In genomic region chr20:32354592-32355416, GRCh38 we compare ENCODE assay signal across 10 cellular contexts. TPM values are rescaled to one million over a fixed set of nuclear protein-coding genes. Genes with fewer than 3 reads are reported as not detected.
A peak's percentile ranks its signal among the peaks of the same experiment; 100 is the strongest.
DNase-seq lines count a peak whose midpoint lies in the region; ATAC-seq, FAIRE-seq and TF ChIP-seq lines count a peak whose summit lies in the region.
"Had no signal": no experiment of that assay in that cellular context is flagged by ENCODE, and none has a peak within 500 bp of the region (broad histone marks: within the 10 kb centered on the region; RNA-seq: fewer than 3 reads in every experiment).

No MANE protein-coding gene starts in this region.

- 23 to 25% methylated on average over 2 of the region's 2 CpGs for WGBS in pancreas, 2 donors

- H3K4me1 Mint-ChIP-seq in natural killer cell treated with Interleukin-12 subunit alpha and Interleukin-12 subunit beta and Interleukin-15 and Interleukin-18, amount 100 ng/mL, for 72 hours (ENCODE audit: low read depth in 2 of 2), result peaks cover 41 to 44% of the 10 kb centered on the region in 2 donors
- H3K4me1 Mint-ChIP-seq in natural killer cell, result peaks cover 17 to 23% of the 10 kb centered on the region in 2 donors
- peaks cover 40% of the 10 kb centered on the region for H3K4me1 Mint-ChIP-seq in chondrocyte (ENCODE audit: low read depth)
- peaks cover 27% of the 10 kb centered on the region for H3K4me1 Mint-ChIP-seq in type B pancreatic cell (ENCODE audit: unreplicated experiment)

- peak overlapping the region; percentile 96 to 99 for H3K27ac Mint-ChIP-seq in natural killer cell treated with Interleukin-12 subunit alpha and Interleukin-12 subunit beta and Interleukin-15 and Interleukin-18, amount 100 ng/mL, for 72 hours
- H3K27ac Mint-ChIP-seq in natural killer cell (no peak overlapping the region), chondrocyte (ENCODE audit: unreplicated experiment) (peak overlapping the region; percentile 75), type B pancreatic cell (peak overlapping the region; percentile 2)

- H3K27me3 ChIP-seq in pancreas, result no peaks in the 10 kb centered on the region

- FAIRE-seq in pancreas (lab: Jason Lieb, UNC), result no peak
- FAIRE-seq: G401.6 had no signal

- H3K4me3 Mint-ChIP-seq in natural killer cell treated with Interleukin-12 subunit alpha and Interleukin-12 subunit beta and Interleukin-15 and Interleukin-18, amount 100 ng/mL, for 72 hours, result peak overlapping the region; percentile 78
- H3K4me3 Mint-ChIP-seq in natural killer cell, result no peak overlapping the region
- H3K4me3 Mint-ChIP-seq in chondrocyte (ENCODE audit: unreplicated experiment), result no peak overlapping the region
- H3K4me3 Mint-ChIP-seq in type B pancreatic cell, result peak overlapping the region; percentile 32

- peaks cover 7% of the 10 kb centered on the region for H3K36me3 Mint-ChIP-seq in natural killer cell treated with Interleukin-12 subunit alpha and Interleukin-12 subunit beta and Interleukin-15 and Interleukin-18, amount 100 ng/mL, for 72 hours
- H3K36me3 Mint-ChIP-seq in natural killer cell (no peaks in the 10 kb centered on the region), chondrocyte (ENCODE audit: low read depth) (no peaks in the 10 kb centered on the region), type B pancreatic cell (no peaks in the 10 kb centered on the region)

- no peak overlapping the region for H3K4me3 ChIP-seq in pancreas
- H3K4me3 ChIP-seq: skin epidermis had no signal

- no peak for DNase-seq in natural killer cell treated with Interleukin-12 subunit alpha and Interleukin-12 subunit beta and Interleukin-15 and Interleukin-18, amount 100 ng/mL, for 72 hours (ENCODE audit: low spot score)
- no peak for DNase-seq in natural killer cell
- peak; percentile 63 for DNase-seq in NAMALWA (ENCODE audit: low spot score)
- DNase-seq in chondrocyte (ENCODE audit: low spot score), result no peak
- no peak for DNase-seq in type B pancreatic cell (ENCODE audit: extremely low spot score, unreplicated experiment)
- DNase-seq in pancreas, result no peak

- H3K9me3 ChIP-seq in pancreas, result no peaks in the 10 kb centered on the region

- TF ChIP-seq CTCF in natural killer cell (IDR thresholded peaks at IDR 0.05), result no peak
- no peak for TF ChIP-seq CTCF in chondrocyte (IDR thresholded peaks at IDR 0.05)
- TF ChIP-seq CTCF in type B pancreatic cell (conservative IDR thresholded peaks at IDR 0.05), result no peak
- no peak for TF ChIP-seq CTCF in pancreas (IDR thresholded peaks at IDR 0.05)

- no peaks in the 10 kb centered on the region for H3K27me3 Mint-ChIP-seq in natural killer cell treated with Interleukin-12 subunit alpha and Interleukin-12 subunit beta and Interleukin-15 and Interleukin-18, amount 100 ng/mL, for 72 hours
- H3K27me3 Mint-ChIP-seq in natural killer cell (ENCODE audit: low read depth in 2 of 2) (no peaks in the 10 kb centered on the region), chondrocyte (ENCODE audit: low read depth) (no peaks in the 10 kb centered on the region), type B pancreatic cell (no peaks in the 10 kb centered on the region)

- H3K4me1 ChIP-seq in pancreas, result peaks cover 0 to 12% (median 7%) of the 10 kb centered on the region in 3 donors

- H3K9me3 Mint-ChIP-seq in natural killer cell treated with Interleukin-12 subunit alpha and Interleukin-12 subunit beta and Interleukin-15 and Interleukin-18, amount 100 ng/mL, for 72 hours, result no peaks in the 10 kb centered on the region
- H3K9me3 Mint-ChIP-seq in natural killer cell (no peaks in the 10 kb centered on the region), chondrocyte (ENCODE audit: low read depth) (peaks cover 3% of the 10 kb centered on the region), type B pancreatic cell (no peaks in the 10 kb centered on the region)

- H3K36me3 ChIP-seq in pancreas, result no peaks in the 10 kb centered on the region

- peak in 1 of 2 donors; percentile 21 for ATAC-seq in natural killer cell treated with Interleukin-12 subunit alpha and Interleukin-12 subunit beta and Interleukin-15 and Interleukin-18, amount 100 ng/mL, for 72 hours
- ATAC-seq in natural killer cell (no peak), GM18867 (IDR thresholded peaks at IDR 0.05; ENCODE audit: unreplicated experiment) (no peak), HG02623 (IDR thresholded peaks at IDR 0.05; ENCODE audit: unreplicated experiment) (no peak), pancreas (no peak)

- H3K27ac ChIP-seq in pancreas, result no peak overlapping the region

- intact Hi-C loops in natural killer cell (cut with micrococcal nuclease) (loop anchor here (5.0 kb wide), 1 partner anchor 132 kb away; no protein-coding TSS in a partner anchor), pancreas (cut with DNase I) (no loop called here)

RNA-seq across cellular contexts. Expression of gene ASXL1, which starts 3.3 kb away (rescaled TPM):
- total RNA-seq in natural killer cell treated with Interleukin-12 subunit alpha and Interleukin-12 subunit beta and Interleukin-15 and Interleukin-18, amount 100 ng/mL, for 72 hours, result 100 to 1,000 TPM; 119 to 214 TPM
- 100 to 1,000 TPM; 106 to 125 (median 108) TPM for total RNA-seq in natural killer cell
- 59.9 to 92.6 TPM (median 78.9 TPM) in 3 replicates for total RNA-seq in chondrocyte
- total RNA-seq in type B pancreatic cell (ENCODE audit: low replicate concordance), result 94.4 and 157 TPM in 2 replicates
- 10 to 100 TPM; 32.9 to 57.7 (median 34.5) TPM for total RNA-seq in pancreas
- 10 to 100 TPM; 41.5 to 49.4 TPM for polyA plus RNA-seq in pancreas

Comparison
In these comparisons a context has a peak if more than half of its experiments do, and no peak if none do; other contexts are left out.
1. H3K27ac Mint-ChIP-seq: peak in natural killer cell treated with Interleukin-12 subunit alpha and Interleukin-12 subunit beta and Interleukin-15 and Interleukin-18, amount 100 ng/mL, for 72 hours (2 of 2), chondrocyte (single experiment) and type B pancreatic cell (single experiment); none in natural killer cell (0 of 2).
2. H3K4me3 Mint-ChIP-seq: peak in natural killer cell treated with Interleukin-12 subunit alpha and Interleukin-12 subunit beta and Interleukin-15 and Interleukin-18, amount 100 ng/mL, for 72 hours (single experiment) and type B pancreatic cell (single experiment); none in natural killer cell (single experiment) and chondrocyte (single experiment).